In the genomic region with DNA sequence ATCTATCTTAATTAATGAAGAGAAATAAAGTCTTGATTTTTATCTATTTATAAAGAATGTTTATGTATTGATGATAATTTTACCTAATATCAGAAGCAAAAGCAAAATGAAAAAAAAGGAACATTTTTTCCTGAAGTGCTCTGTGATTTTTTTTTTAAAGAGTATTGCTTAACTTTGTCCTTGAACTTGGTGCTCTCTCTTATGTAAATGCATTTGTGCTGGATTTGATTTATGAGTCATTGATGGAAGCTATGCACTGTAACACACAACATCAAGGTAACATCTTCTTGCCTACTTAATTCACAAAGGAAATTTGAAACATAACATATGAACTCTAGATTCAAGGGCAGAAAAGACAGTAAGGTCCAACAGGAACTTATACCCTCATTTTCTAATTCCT, we compare ENCODE assay signal across 26 cellular contexts.
DNase-seq lines count a peak whose midpoint lies in the region; ATAC-seq, FAIRE-seq and TF ChIP-seq lines count a peak whose summit lies in the region.
"Had no signal": no experiment of that assay in that cellular context is flagged by ENCODE, and none has a peak within 500 bp of the region (broad histone marks: within the 10 kb centered on the region; RNA-seq: fewer than 3 reads in every experiment).

No MANE protein-coding gene starts in this region.

- FAIRE-seq in D721Med (lab: Jason Lieb, UNC) = peak; percentile 100
- FAIRE-seq: GM12892, GM19239 had no signal

- in situ Hi-C loops in GM13976 (cut with MboI; ENCODE audit: low sequenced_read_pairs, unreplicated experiment) = no loop called here

- no peak overlapping the region for H3K4me3 ChIP-seq in choroid plexus epithelial cell (ENCODE audit: low read depth, low read length)
- H3K4me3 ChIP-seq in liver (ENCODE audit: low read depth in 1 of 3, low read length in 3 of 3) = no peak overlapping the region
- H3K4me3 ChIP-seq: GM23248 had no signal

- DNase-seq in D721Med (ENCODE audit: insufficient read length, low spot score) (no peak), HT1080 (ENCODE audit: low read depth) (peak; percentile 6), choroid plexus epithelial cell (ENCODE audit: low read depth) (peak; percentile 4), foreskin keratinocyte (no peak), GM13976 (ENCODE audit: low spot score) (no peak), GF-D8 (lab: John Stamatoyannopoulos, UW) (no peak)
- DNase-seq: C1 segment of cervical spinal cord; CD4-positive, alpha-beta memory T cell; COR-L47; DMS79 treated with DMSO at 0.1 percent for 48 hours; GM23248; H9; IMR-90; NCI-H1048; NCI-H1694 treated with DMSO at 0.1 percent for 48 hours; NCI-H2081; NCI-H2171 treated with DMSO at 0.1 percent for 48 hours; NCI-H446; NCI-H526 treated with DMSO at 0.1 percent for 48 hours; SK-N-SH; SW 1271; T-helper 2 cell had no signal

- no peaks in the 10 kb centered on the region for H3K36me3 ChIP-seq in liver (ENCODE audit: control insufficient read depth in 4 of 4, insufficient read depth in 3 of 4, low read depth in 1 of 4, low read length in 3 of 4)

- H3K9ac ChIP-seq in liver (ENCODE audit: low read depth in 1 of 2, low read length in 2 of 2) = no peak overlapping the region
- H3K9ac ChIP-seq: GM23248, KMS-11, SK-N-SH had no signal

- no peak for ATAC-seq in foreskin keratinocyte

- TF ChIP-seq CTCF in D721Med (IDR thresholded peaks at IDR 0.05; ENCODE audit: insufficient read depth, missing control alignments) (no peak), choroid plexus epithelial cell (conservative IDR thresholded peaks at IDR 0.05; ENCODE audit: low read depth, low read length) (no peak), liver (IDR thresholded peaks at IDR 0.05; ENCODE audit: low read depth, low read length, missing input control) (no peak), foreskin keratinocyte (conservative IDR thresholded peaks at IDR 0.05) (no peak), GM13976 (IDR thresholded peaks at IDR 0.05; ENCODE audit: borderline replicate concordance, control extremely low read depth, extremely low read depth, insufficient read depth, missing control alignments) (no peak)

- TF ChIP-seq RAD21 in liver (IDR thresholded peaks at IDR 0.05) = no peak

- H3K27ac ChIP-seq in liver (ENCODE audit: low read depth in 1 of 2, low read length in 2 of 2) = no peak overlapping the region
- no peak overlapping the region for H3K27ac ChIP-seq in foreskin keratinocyte
- H3K27ac ChIP-seq: GM23248, KMS-11 had no signal

- H3K27me3 ChIP-seq in liver (ENCODE audit: control insufficient read depth in 4 of 4, insufficient read depth in 4 of 4, low read length in 3 of 4) (no peaks in the 10 kb centered on the region), foreskin keratinocyte (no peaks in the 10 kb centered on the region)

- no peaks in the 10 kb centered on the region for H3K4me1 ChIP-seq in liver (ENCODE audit: control insufficient read depth in 4 of 4, insufficient read depth in 4 of 4, low read length in 3 of 4)
- H3K4me1 ChIP-seq in foreskin keratinocyte = no peaks in the 10 kb centered on the region

- H3K9me3 ChIP-seq in liver (ENCODE audit: control insufficient read depth in 4 of 4, low read length in 3 of 4) = no peaks in the 10 kb centered on the region
- H3K9me3 ChIP-seq: SK-N-SH had no signal

TF ChIP-seq in liver, 16 proteins besides CTCF, POLR2A, EP300 and RAD21:
- TF ChIP-seq, protein P1, sequence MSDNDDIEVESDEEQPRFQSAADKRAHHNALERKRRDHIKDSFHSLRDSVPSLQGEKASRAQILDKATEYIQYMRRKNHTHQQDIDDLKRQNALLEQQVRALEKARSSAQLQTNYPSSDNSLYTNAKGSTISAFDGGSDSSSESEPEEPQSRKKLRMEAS (IDR thresholded peaks at IDR 0.05) = no peak
- no peak for TF ChIP-seq FOXA2 (IDR thresholded peaks at IDR 0.05)
- TF ChIP-seq, protein P2, sequence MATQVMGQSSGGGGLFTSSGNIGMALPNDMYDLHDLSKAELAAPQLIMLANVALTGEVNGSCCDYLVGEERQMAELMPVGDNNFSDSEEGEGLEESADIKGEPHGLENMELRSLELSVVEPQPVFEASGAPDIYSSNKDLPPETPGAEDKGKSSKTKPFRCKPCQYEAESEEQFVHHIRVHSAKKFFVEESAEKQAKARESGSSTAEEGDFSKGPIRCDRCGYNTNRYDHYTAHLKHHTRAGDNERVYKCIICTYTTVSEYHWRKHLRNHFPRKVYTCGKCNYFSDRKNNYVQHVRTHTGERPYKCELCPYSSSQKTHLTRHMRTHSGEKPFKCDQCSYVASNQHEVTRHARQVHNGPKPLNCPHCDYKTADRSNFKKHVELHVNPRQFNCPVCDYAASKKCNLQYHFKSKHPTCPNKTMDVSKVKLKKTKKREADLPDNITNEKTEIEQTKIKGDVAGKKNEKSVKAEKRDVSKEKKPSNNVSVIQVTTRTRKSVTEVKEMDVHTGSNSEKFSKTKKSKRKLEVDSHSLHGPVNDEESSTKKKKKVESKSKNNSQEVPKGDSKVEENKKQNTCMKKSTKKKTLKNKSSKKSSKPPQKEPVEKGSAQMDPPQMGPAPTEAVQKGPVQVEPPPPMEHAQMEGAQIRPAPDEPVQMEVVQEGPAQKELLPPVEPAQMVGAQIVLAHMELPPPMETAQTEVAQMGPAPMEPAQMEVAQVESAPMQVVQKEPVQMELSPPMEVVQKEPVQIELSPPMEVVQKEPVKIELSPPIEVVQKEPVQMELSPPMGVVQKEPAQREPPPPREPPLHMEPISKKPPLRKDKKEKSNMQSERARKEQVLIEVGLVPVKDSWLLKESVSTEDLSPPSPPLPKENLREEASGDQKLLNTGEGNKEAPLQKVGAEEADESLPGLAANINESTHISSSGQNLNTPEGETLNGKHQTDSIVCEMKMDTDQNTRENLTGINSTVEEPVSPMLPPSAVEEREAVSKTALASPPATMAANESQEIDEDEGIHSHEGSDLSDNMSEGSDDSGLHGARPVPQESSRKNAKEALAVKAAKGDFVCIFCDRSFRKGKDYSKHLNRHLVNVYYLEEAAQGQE (IDR thresholded peaks at IDR 0.05) = no peak
- TF ChIP-seq, protein P3, sequence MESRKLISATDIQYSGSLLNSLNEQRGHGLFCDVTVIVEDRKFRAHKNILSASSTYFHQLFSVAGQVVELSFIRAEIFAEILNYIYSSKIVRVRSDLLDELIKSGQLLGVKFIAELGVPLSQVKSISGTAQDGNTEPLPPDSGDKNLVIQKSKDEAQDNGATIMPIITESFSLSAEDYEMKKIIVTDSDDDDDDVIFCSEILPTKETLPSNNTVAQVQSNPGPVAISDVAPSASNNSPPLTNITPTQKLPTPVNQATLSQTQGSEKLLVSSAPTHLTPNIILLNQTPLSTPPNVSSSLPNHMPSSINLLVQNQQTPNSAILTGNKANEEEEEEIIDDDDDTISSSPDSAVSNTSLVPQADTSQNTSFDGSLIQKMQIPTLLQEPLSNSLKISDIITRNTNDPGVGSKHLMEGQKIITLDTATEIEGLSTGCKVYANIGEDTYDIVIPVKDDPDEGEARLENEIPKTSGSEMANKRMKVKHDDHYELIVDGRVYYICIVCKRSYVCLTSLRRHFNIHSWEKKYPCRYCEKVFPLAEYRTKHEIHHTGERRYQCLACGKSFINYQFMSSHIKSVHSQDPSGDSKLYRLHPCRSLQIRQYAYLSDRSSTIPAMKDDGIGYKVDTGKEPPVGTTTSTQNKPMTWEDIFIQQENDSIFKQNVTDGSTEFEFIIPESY (IDR thresholded peaks at IDR 0.05) = no peak
- no peak for TF ChIP-seq EGR1 (IDR thresholded peaks at IDR 0.05; ENCODE audit: low read depth in 2 of 2)
- peak; percentile 39 to 55 for TF ChIP-seq JUND (IDR thresholded peaks at IDR 0.05)
- TF ChIP-seq GABPA (IDR thresholded peaks at IDR 0.05 in 1 of 2, conservative IDR thresholded peaks at IDR 0.05 in 1 of 2) = no peak
- TF ChIP-seq HNF4A (conservative IDR thresholded peaks at IDR 0.05) = peak; percentile 35 to 65
- no peak for TF ChIP-seq SP1 (IDR thresholded peaks at IDR 0.05)
- TF ChIP-seq HNF4G (IDR thresholded peaks at IDR 0.05) = no peak
- TF ChIP-seq FOXA1 (IDR thresholded peaks at IDR 0.05) = no peak
- no peak for TF ChIP-seq YY1 (IDR thresholded peaks at IDR 0.05)
- no peak for TF ChIP-seq NR2F2 (IDR thresholded peaks at IDR 0.05)
- peak; percentile 20 to 39 for TF ChIP-seq RXRA (IDR thresholded peaks at IDR 0.05)
- no peak for TF ChIP-seq TAF1 (conservative IDR thresholded peaks at IDR 0.05)
- TF ChIP-seq, protein P4, sequence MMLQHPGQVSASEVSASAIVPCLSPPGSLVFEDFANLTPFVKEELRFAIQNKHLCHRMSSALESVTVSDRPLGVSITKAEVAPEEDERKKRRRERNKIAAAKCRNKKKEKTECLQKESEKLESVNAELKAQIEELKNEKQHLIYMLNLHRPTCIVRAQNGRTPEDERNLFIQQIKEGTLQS (IDR thresholded peaks at IDR 0.05) = peak; percentile 26

Comparison
In these comparisons a context has a peak if more than half of its experiments do, and no peak if none do; other contexts are left out.
1. DNase-seq: peak in HT1080 (single experiment) and choroid plexus epithelial cell (single experiment); none in D721Med (single experiment), foreskin keratinocyte (0 of 2), GM13976 (single experiment) and GF-D8 (single experiment).